In genomic region chr15:74692327-74692726, GRCh38 we compare ENCODE assay signal across 1 cellular context.
TF ChIP-seq lines count a peak whose summit lies in the region.

No MANE protein-coding gene starts in this region.

TF ChIP-seq in HepG2, 621 proteins besides CTCF, POLR2A, EP300 and RAD21:
- TF ChIP-seq ZNF276 (CRISPR knock-in tag; IDR thresholded peaks at IDR 0.05; ENCODE audit: low read depth) (no peak), ATF7 (IDR thresholded peaks at IDR 0.05) (peak; percentile 26; the same call in 1 of the 2 replicates), ATF7 (CRISPR knock-in tag; IDR thresholded peaks at IDR 0.05) (no peak), MTF1 (CRISPR knock-in tag; IDR thresholded peaks at IDR 0.05) (no peak), SP5 (CRISPR knock-in tag; IDR thresholded peaks at IDR 0.05; ENCODE audit: borderline replicate concordance, low read depth) (no peak)
